In the genomic region with DNA sequence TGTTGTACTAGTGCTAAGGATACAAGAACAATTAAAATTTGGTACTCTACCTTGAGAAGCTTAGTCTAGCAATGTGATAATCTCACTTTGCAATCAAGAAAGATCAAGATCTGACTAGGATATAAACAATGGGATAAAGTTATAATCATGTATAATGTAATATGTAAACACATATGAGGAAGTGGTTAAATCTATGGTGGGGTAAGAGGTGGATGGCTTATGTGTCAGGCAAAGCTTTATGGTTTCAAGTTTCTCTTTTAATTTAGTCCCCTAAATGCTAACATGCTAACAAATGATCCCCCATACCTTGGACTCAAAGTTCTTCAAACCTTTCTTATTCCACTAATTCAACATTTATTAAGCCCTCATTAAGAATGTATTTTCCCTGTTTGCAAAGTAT, we compare ENCODE assay signal across 14 cellular contexts. TPM values are rescaled to one million over a fixed set of nuclear protein-coding genes. Genes with fewer than 3 reads are reported as not detected.
DNase-seq lines count a peak whose midpoint lies in the region; ATAC-seq and TF ChIP-seq lines count a peak whose summit lies in the region.
"Had no signal": no experiment of that assay in that cellular context is flagged by ENCODE, and none has a peak within 500 bp of the region (broad histone marks: within the 10 kb centered on the region; RNA-seq: fewer than 3 reads in every experiment).

No MANE protein-coding gene starts in this region.

- H3K4me3 Mint-ChIP-seq in CD4-positive, CD25-positive, alpha-beta regulatory T cell, result peak overlapping the region in 1 of 4 donors; percentile 39
- peak overlapping the region; percentile 8 for H3K4me3 Mint-ChIP-seq in glutamatergic neuron (ENCODE audit: unreplicated experiment)
- H3K4me3 Mint-ChIP-seq in mesothelial cell of epicardium, result no peak overlapping the region
- H3K4me3 Mint-ChIP-seq: CD8-positive, alpha-beta T cell; T-cell had no signal

- no peak overlapping the region for H2AFZ ChIP-seq in PC-3 (ENCODE audit: low read length)

- peak overlapping the region in 1 of 3 donors; percentile 52 for H3K27ac Mint-ChIP-seq in CD4-positive, CD25-positive, alpha-beta regulatory T cell
- H3K27ac Mint-ChIP-seq in glutamatergic neuron (ENCODE audit: unreplicated experiment) (no peak overlapping the region), mesothelial cell of epicardium (no peak overlapping the region)
- H3K27ac Mint-ChIP-seq: CD8-positive, alpha-beta T cell had no signal

- intact Hi-C loops in PC-3 (cut with micrococcal nuclease), result no loop called here

- peaks cover 29% of the 10 kb centered on the region for H3K36me3 ChIP-seq in CD4-positive, CD25-positive, alpha-beta regulatory T cell (ENCODE audit: control insufficient read depth, insufficient read depth, low read length)
- peaks cover 23% of the 10 kb centered on the region; the same call in 1 of the 2 replicates for H3K36me3 ChIP-seq in PC-3 (ENCODE audit: low read depth, low read length)

- no peak overlapping the region for H3K9ac ChIP-seq in PC-3 (ENCODE audit: low read length)

- peaks cover 42% of the 10 kb centered on the region for H3K4me1 ChIP-seq in CD4-positive, CD25-positive, alpha-beta regulatory T cell (ENCODE audit: control insufficient read depth, insufficient read depth, low read length, poor library complexity, severe bottlenecking)
- peaks cover 24% of the 10 kb centered on the region for H3K4me1 ChIP-seq in PC-3 (ENCODE audit: insufficient read depth, low read length)

- no peaks in the 10 kb centered on the region for H3F3A ChIP-seq in PC-3 (ENCODE audit: low read length, unreplicated experiment)

- CTCF ChIA-PET in PC-3 (lab: Charles Lee), result no interaction called here

- H3K4me1 Mint-ChIP-seq in CD4-positive, CD25-positive, alpha-beta regulatory T cell, result peaks cover 22 to 37% (median 29%) of the 10 kb centered on the region in 4 donors
- peaks cover 3% of the 10 kb centered on the region for H3K4me1 Mint-ChIP-seq in glutamatergic neuron (ENCODE audit: low read depth, unreplicated experiment)
- peaks cover 6% of the 10 kb centered on the region for H3K4me1 Mint-ChIP-seq in mesothelial cell of epicardium

- H3K9me3 ChIP-seq in CD4-positive, CD25-positive, alpha-beta regulatory T cell (ENCODE audit: control insufficient read depth in 2 of 2, low read length in 2 of 2), result no peaks in the 10 kb centered on the region
- no peaks in the 10 kb centered on the region for H3K9me3 ChIP-seq in PC-3 (ENCODE audit: low read length)

- peak overlapping the region; percentile 36 for H3K27ac ChIP-seq in CD4-positive, CD25-positive, alpha-beta regulatory T cell (ENCODE audit: insufficient read depth, low read length, poor library complexity, severe bottlenecking)
- H3K27ac ChIP-seq in PC-3 (ENCODE audit: low read length), result no peak overlapping the region

- H3K4me3 ChIP-seq in CD4-positive, CD25-positive, alpha-beta regulatory T cell (ENCODE audit: low read depth, low read length), result peak overlapping the region; percentile 97
- H3K4me3 ChIP-seq in HFF-Myc (replicated peaks; ENCODE audit: low read depth, low read length), result peak overlapping the region; percentile 73
- peak overlapping the region; percentile 91; the same call in 1 of the 2 replicates for H3K4me3 ChIP-seq in PC-3 (ENCODE audit: low read length)

- peak in 1 of 3 donors; percentile 21 for DNase-seq in CD4-positive, CD25-positive, alpha-beta regulatory T cell
- DNase-seq in HFF-Myc (ENCODE audit: extremely low read depth, low read depth) (no peak), PC-3 (no peak), glutamatergic neuron (no peak), NCI-H69 (lab: John Stamatoyannopoulos, UW) (no peak), mesothelial cell of epicardium (ENCODE audit: low spot score in 2 of 2, unreplicated experiment in 2 of 2) (no peak), SK-N-DZ (ENCODE audit: low spot score) (no peak), DMS79 treated with DMSO at 0.1 percent for 48 hours (lab: John Stamatoyannopoulos, UW) (no peak)
- DNase-seq: activated CD4-positive, alpha-beta T cell treated with anti-CD3 and anti-CD28 coated beads, Interleukin-2, amount 50 U/mL, for 4 hours; activated naive CD4-positive, alpha-beta T cell; CD8-positive, alpha-beta T cell; NCI-H1417 treated with DMSO at 0.1 percent for 48 hours; NCI-H524 treated with DMSO at 0.1 percent for 48 hours; T-cell had no signal

- H3K79me2 ChIP-seq in PC-3 (ENCODE audit: low read length), result peaks cover 66% of the 10 kb centered on the region

- no peak for TF ChIP-seq CTCF in HFF-Myc (IDR thresholded peaks at IDR 0.05; ENCODE audit: low read depth, low read length, missing control alignments)
- no peak for TF ChIP-seq CTCF in PC-3 (conservative IDR thresholded peaks at IDR 0.05; ENCODE audit: low read depth, low read length)
- no peak for TF ChIP-seq CTCF in glutamatergic neuron (IDR thresholded peaks at IDR 0.05; ENCODE audit: partially characterized antibody, unreplicated experiment)
- no peak for TF ChIP-seq CTCF in mesothelial cell of epicardium (IDR thresholded peaks at IDR 0.05; ENCODE audit: unreplicated experiment)

- POLR2A ChIA-PET in PC-3 (lab: Charles Lee; ENCODE audit: unreplicated experiment), result no interaction called here

- no peaks in the 10 kb centered on the region for H3K27me3 ChIP-seq in CD4-positive, CD25-positive, alpha-beta regulatory T cell (ENCODE audit: control insufficient read depth, insufficient read depth, low read length)
- no peaks in the 10 kb centered on the region for H3K27me3 ChIP-seq in PC-3 (ENCODE audit: low read length)

- H3K4me2 ChIP-seq in PC-3 (ENCODE audit: low read length), result peak overlapping the region; percentile 96

- no peaks in the 10 kb centered on the region for H3K9me2 ChIP-seq in PC-3 (replicated peaks; ENCODE audit: low read length)

- no peak for ATAC-seq in CD4-positive, CD25-positive, alpha-beta regulatory T cell (ENCODE audit: low read depth in 2 of 2)
- ATAC-seq in PC-3, result no peak
- ATAC-seq: CD8-positive, alpha-beta T cell; T-cell had no signal

- H4K20me1 ChIP-seq in PC-3 (ENCODE audit: low read length), result peaks cover 29% of the 10 kb centered on the region

- peaks cover 0 to 2% (median 0%) of the 10 kb centered on the region in 7 donors for H3K9me3 Mint-ChIP-seq in CD4-positive, CD25-positive, alpha-beta regulatory T cell
- H3K9me3 Mint-ChIP-seq in glutamatergic neuron (ENCODE audit: unreplicated experiment) (no peaks in the 10 kb centered on the region), mesothelial cell of epicardium (peaks cover 5% of the 10 kb centered on the region)

- no peaks in the 10 kb centered on the region for H3K27me3 Mint-ChIP-seq in CD4-positive, CD25-positive, alpha-beta regulatory T cell
- peaks cover 2% of the 10 kb centered on the region for H3K27me3 Mint-ChIP-seq in glutamatergic neuron (ENCODE audit: unreplicated experiment)
- H3K27me3 Mint-ChIP-seq in mesothelial cell of epicardium (ENCODE audit: low read depth), result no peaks in the 10 kb centered on the region
- H3K27me3 Mint-ChIP-seq: T-cell had no signal

- H3K36me3 Mint-ChIP-seq in CD4-positive, CD25-positive, alpha-beta regulatory T cell, result peaks cover 13% of the 10 kb centered on the region
- H3K36me3 Mint-ChIP-seq in glutamatergic neuron (ENCODE audit: unreplicated experiment) (no peaks in the 10 kb centered on the region), mesothelial cell of epicardium (peaks cover 10% of the 10 kb centered on the region)

- BruUV-seq in PC-3 (replicated peaks; lab: Mats Ljungman, UMichigan), result no TSS peak

RNA-seq across cellular contexts. Expression of gene RSL24D1, which starts 2.5 kb away (rescaled TPM):
- 121 TPM for total RNA-seq in CD4-positive, CD25-positive, alpha-beta regulatory T cell
- polyA plus RNA-seq in CD4-positive, CD25-positive, alpha-beta regulatory T cell, result 100 to 1,000 TPM in 3 of 4 donors, 10 to 100 TPM in 1; 85.4 to 118 (median 104) TPM
- 37.0 and 43.5 TPM in 2 replicates for total RNA-seq in PC-3 (2014; rRNA removed)
- total RNA-seq in glutamatergic neuron (ENCODE audit: unreplicated experiment), result 77.4 TPM
- 74.6 to 78.8 TPM (median 75.1 TPM) in 3 replicates for total RNA-seq in mesothelial cell of epicardium
- polyA plus RNA-seq in SK-N-DZ (2014; cell fraction: cytosol; rRNA removed), result 196 and 213 TPM in 2 replicates
- 91.5 and 129 TPM in 2 replicates for polyA plus RNA-seq in SK-N-DZ (2014; cell fraction: nucleus; rRNA removed)
